ENCODE assay signal across 27 cellular contexts in the genomic region with DNA sequence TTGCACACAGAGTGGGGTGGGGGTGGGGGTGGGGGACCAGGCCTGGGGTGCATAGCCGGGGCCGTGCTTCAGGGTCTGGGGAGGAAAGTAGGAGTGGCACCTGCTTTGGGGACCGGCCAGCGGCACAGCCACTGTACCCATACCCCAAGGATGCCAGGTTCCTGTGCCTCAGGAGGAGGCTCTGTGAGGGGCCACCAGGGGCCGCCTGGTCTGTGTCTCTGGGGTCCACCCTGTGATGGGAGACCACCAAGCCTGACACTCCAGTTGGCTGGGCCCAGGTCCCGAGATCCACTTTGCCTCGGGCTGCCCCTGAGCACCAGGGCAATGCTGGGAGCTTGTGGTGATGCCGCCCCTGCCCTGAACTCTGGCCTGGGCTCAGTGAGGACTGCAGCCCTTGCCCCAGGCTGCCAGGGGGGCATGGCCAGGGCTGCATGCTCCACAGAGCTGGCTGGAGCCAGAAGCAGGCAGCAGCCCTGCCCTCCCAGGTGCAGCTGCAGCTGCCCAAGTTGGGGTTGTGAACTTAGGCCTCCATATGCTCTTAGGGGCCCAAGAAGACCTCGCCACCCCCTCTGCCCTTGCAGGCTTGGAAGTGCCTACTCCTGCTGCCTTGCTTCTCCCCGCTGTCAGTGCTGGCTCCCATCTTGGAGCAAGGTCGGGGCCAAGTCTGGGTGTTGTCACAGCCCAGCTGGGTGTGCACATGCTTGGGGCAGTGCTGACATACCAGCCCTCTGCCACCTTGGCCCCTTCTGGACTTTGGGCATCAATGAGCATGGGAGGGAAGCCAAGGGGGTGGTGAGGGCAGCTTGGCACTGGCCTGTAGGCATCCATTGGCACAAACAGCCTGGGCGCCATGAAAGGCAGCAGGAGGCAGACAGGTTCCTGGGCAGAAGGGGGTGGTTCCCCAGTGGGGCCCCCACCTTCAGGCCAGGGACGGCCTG.
"Had no signal": no experiment of that assay in that cellular context is flagged by ENCODE, and none has a peak within 500 bp of the region (broad histone marks: within the 10 kb centered on the region; RNA-seq: fewer than 3 reads in every experiment).

No MANE protein-coding gene starts in this region.

- FAIRE-seq: colon, keratinocyte had no signal

- H3K27ac ChIP-seq: epithelial cell of prostate, esophagus squamous epithelium, left ventricle myocardium inferior, neutrophil, ovary, right lobe of liver, spleen, stomach, thoracic aorta, transverse colon had no signal

- H3K4me1 ChIP-seq: left ventricle myocardium inferior, right lobe of liver, spleen, stomach, transverse colon had no signal

- H3K4me1 Mint-ChIP-seq: immature natural killer cell, nephron progenitor cell had no signal

- H3K36me3 ChIP-seq: esophagus squamous epithelium, left ventricle myocardium inferior, neutrophil, ovary, right lobe of liver, spleen, stomach, thoracic aorta, transverse colon had no signal

- H3K4me3 ChIP-seq: esophagus squamous epithelium, left ventricle myocardium inferior, lung, ovary, right lobe of liver, spleen, stomach, thoracic aorta, transverse colon had no signal

- H3K27me3 Mint-ChIP-seq: dendritic cell treated with granulocyte-macrophage colony-stimulating factor and Interleukin-4, amounts not matched to agents 40 ng/mL and 50 ng/mL, for 4 days had no signal

- H3K27me3 ChIP-seq: esophagus squamous epithelium, neutrophil, ovary, right lobe of liver, spleen, stomach, transverse colon had no signal

- H3K9me3 Mint-ChIP-seq: effector memory CD8-positive, alpha-beta T cell had no signal

- H3K36me3 Mint-ChIP-seq: immature natural killer cell had no signal

- H3K27ac Mint-ChIP-seq: dendritic cell treated with granulocyte-macrophage colony-stimulating factor and Interleukin-4, amounts not matched to agents 40 ng/mL and 50 ng/mL, for 4 days; effector memory CD8-positive, alpha-beta T cell; immature natural killer cell; nephron progenitor cell; progenitor cell of endocrine pancreas had no signal

- DNase-seq: effector memory CD8-positive, alpha-beta T cell; esophagus squamous epithelium; foreskin fibroblast; immature natural killer cell; left cardiac atrium; left ventricle myocardium inferior; mesenchymal stem cell; midbrain; nephron progenitor cell; ovary; right lobe of liver; spleen; stimulated activated CD4-positive, alpha-beta T cell treated with anti-CD3 and anti-CD28 coated beads, Interleukin-15, amount 100 ng/mL, for 24 hours; stimulated activated CD4-positive, alpha-beta T cell treated with anti-CD3 and anti-CD28 coated beads, Interleukin-1b, Interleukin-23, amount 100 ng/mL, for 48 hours; stimulated activated CD4-positive, alpha-beta T cell treated with anti-CD3 and anti-CD28 coated beads, Interleukin-4, amount 100 ng/mL, for 24 hours; stimulated activated naive CD4-positive, alpha-beta T cell; stomach; substantia nigra; transverse colon had no signal

- H3K9me3 ChIP-seq: right lobe of liver, thoracic aorta had no signal

- ATAC-seq: effector memory CD8-positive, alpha-beta T cell; left cardiac atrium had no signal

- H3K4me3 Mint-ChIP-seq: dendritic cell treated with granulocyte-macrophage colony-stimulating factor and Interleukin-4, amounts not matched to agents 40 ng/mL and 50 ng/mL, for 4 days; effector memory CD8-positive, alpha-beta T cell; immature natural killer cell; nephron progenitor cell had no signal
